8 cellular contexts compared by ENCODE assay signal in the genomic region with DNA sequence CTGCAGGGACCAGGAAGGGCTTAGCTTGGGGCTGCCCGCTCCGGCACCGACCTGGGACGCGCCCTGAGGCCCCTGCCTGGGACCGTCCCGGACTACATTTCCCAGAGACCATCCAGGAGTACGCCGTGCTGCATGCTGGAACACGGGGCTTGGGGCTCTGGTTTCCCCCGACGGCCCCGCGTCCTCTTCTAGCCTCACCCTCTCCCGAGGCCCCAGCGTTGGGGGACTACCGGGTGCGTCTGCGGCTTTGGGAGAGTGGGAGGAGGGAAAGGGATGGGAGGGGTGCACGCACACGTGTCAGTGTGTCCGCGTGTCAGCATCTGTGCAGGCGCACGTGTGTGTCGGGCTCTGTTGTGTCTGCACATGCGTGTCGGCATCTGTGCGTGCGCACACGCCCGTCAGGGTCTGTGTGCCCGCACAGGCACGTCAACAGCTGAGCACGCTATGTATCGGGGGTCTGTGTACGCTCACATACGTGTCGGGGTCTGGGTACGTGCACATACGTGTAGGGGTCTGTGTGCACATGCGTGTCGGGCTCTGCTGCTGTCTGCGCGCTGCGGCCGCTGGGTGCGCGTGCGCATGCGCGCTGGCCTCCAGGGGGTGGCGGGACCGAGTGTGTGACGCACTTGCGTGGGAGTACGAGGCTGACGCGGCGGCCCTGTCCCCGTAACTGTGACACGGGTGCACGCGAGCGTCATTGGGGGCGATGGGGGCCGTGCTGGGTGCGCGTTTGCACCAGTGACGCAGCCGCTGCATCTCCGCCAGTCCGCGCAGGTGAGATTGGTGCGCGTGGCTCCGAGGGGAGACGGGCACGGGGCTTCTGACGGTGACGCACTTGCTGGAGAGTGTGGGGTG. TPM values are rescaled to one million over a fixed set of nuclear protein-coding genes. Genes with fewer than 3 reads are reported as not detected.
DNase-seq lines count a peak whose midpoint lies in the region; ATAC-seq and TF ChIP-seq lines count a peak whose summit lies in the region.

ZNF331 (plus strand) TSS at position 623 of the 855 bp plus-strand sequence. CDS start 31,232 bp downstream, outside the sequence.

- TF ChIP-seq POLR2A in right lobe of liver (IDR thresholded peaks at IDR 0.05) = peak; percentile 72

- ATAC-seq in GM21737 (IDR thresholded peaks at IDR 0.05; ENCODE audit: unreplicated experiment) (peak; percentile 51), right lobe of liver (peak; percentile 84 to 89 (median 88))

- DNase-seq in Daoy (ENCODE audit: low read depth) (peak; percentile 63), MG63 (peak; percentile 60), dedifferentiated amniotic fluid mesenchymal stem cell (ENCODE audit: extremely low spot score) (peak; percentile 46), right lobe of liver (peak; percentile 79 to 89 (median 84)), MV-4-11 (lab: John Stamatoyannopoulos, UW) (no peak)
- DNase-seq in activated CD4-positive, alpha-beta T cell treated with anti-CD3 and anti-CD28 coated beads, Interleukin-2, amount 10 ng/mL, durations not matched to agents 7 days and 5 days = peak; percentile 82
- peak; percentile 85 to 90 for DNase-seq in stimulated activated CD4-positive, alpha-beta T cell treated with anti-CD3 and anti-CD28 coated beads, Interleukin-4, amount 100 ng/mL, for 4 hours

- POLR2A ChIA-PET in activated CD4-positive, alpha-beta T cell treated with anti-CD3 and anti-CD28 coated beads, Interleukin-2, amount 10 ng/mL, durations not matched to agents 7 days and 5 days (lab: Charles Lee) = no interaction called here

- intact Hi-C loops in right lobe of liver (cut with DNase I) = no loop called here

- peak in 1 of 4 donors; percentile 60 for TF ChIP-seq CTCF in right lobe of liver (IDR thresholded peaks at IDR 0.05)

- H3K36me3 ChIP-seq in MG63 (no peaks in the 10 kb centered on the region), right lobe of liver (no peaks in the 10 kb centered on the region)

- no peaks in the 10 kb centered on the region for H3K4me1 ChIP-seq in right lobe of liver

- WGBS in right lobe of liver (ENCODE audit: insufficient coverage, low coverage, low lambda C conversion rate, missing lambda C conversion rate) = 71% methylated on average over 13 of the region's 81 CpGs

- peak within 1 kb of the TSS; percentile 86 for H3K4me3 Mint-ChIP-seq in activated CD4-positive, alpha-beta T cell treated with anti-CD3 and anti-CD28 coated beads, Interleukin-2, amount 10 ng/mL, durations not matched to agents 7 days and 5 days

- H3K27ac Mint-ChIP-seq in activated CD4-positive, alpha-beta T cell treated with anti-CD3 and anti-CD28 coated beads, Interleukin-2, amount 10 ng/mL, durations not matched to agents 7 days and 5 days = peak within 1 kb of the TSS; percentile 95

- CTCF ChIA-PET in activated CD4-positive, alpha-beta T cell treated with anti-CD3 and anti-CD28 coated beads, Interleukin-2, amount 10 ng/mL, durations not matched to agents 7 days and 5 days (lab: Charles Lee) = no interaction called here

- H3K4me3 ChIP-seq in MG63 = peak within 1 kb of the TSS; percentile 53
- peak within 1 kb of the TSS; percentile 51 to 65 (median 60) for H3K4me3 ChIP-seq in right lobe of liver

- H3K4me1 Mint-ChIP-seq in activated CD4-positive, alpha-beta T cell treated with anti-CD3 and anti-CD28 coated beads, Interleukin-2, amount 10 ng/mL, durations not matched to agents 7 days and 5 days = peaks cover 17% of the 10 kb centered on the region

- H3K9me3 ChIP-seq in MG63 (no peaks in the 10 kb centered on the region), right lobe of liver (no peaks in the 10 kb centered on the region)

- H3K27me3 ChIP-seq in MG63 = no peaks in the 10 kb centered on the region
- H3K27me3 ChIP-seq in right lobe of liver = no peaks in the 10 kb centered on the region

- peaks cover 5% of the 10 kb centered on the region for H3K9me3 Mint-ChIP-seq in activated CD4-positive, alpha-beta T cell treated with anti-CD3 and anti-CD28 coated beads, Interleukin-2, amount 10 ng/mL, durations not matched to agents 7 days and 5 days

- peak within 1 kb of the TSS; percentile 50 to 67 (median 59) for H3K27ac ChIP-seq in right lobe of liver

- no peaks in the 10 kb centered on the region for H3K27me3 Mint-ChIP-seq in activated CD4-positive, alpha-beta T cell treated with anti-CD3 and anti-CD28 coated beads, Interleukin-2, amount 10 ng/mL, durations not matched to agents 7 days and 5 days

- peaks cover 36% of the 10 kb centered on the region for H3K36me3 Mint-ChIP-seq in activated CD4-positive, alpha-beta T cell treated with anti-CD3 and anti-CD28 coated beads, Interleukin-2, amount 10 ng/mL, durations not matched to agents 7 days and 5 days (ENCODE audit: low read depth)

RNA-seq across cellular contexts. Expression of gene ZNF331, which starts in this region (rescaled TPM):
- 5.3 and 7.6 TPM in 2 replicates for total RNA-seq in Daoy (2014; rRNA removed; shearing (Covaris generic))
- total RNA-seq in MG63 (2014; rRNA removed; shearing (Covaris generic); ENCODE audit: low replicate concordance) = 2.6 and 11.9 TPM in 2 replicates
- total RNA-seq in activated CD4-positive, alpha-beta T cell treated with anti-CD3 and anti-CD28 coated beads, Interleukin-2, amount 10 ng/mL, durations not matched to agents 7 days and 5 days = 10 to 100 TPM; 19.5 to 20.2 TPM
- 1 to 10 TPM; 2.0 to 5.8 (median 3.5) TPM for total RNA-seq in right lobe of liver
